Comparison of ENCODE assay signal across 18 cellular contexts in genomic region chr21:18153063-18153462, GRCh38.
DNase-seq lines count a peak whose midpoint lies in the region; ATAC-seq and TF ChIP-seq lines count a peak whose summit lies in the region.
"Had no signal": no experiment of that assay in that cellular context is flagged by ENCODE, and none has a peak within 500 bp of the region (broad histone marks: within the 10 kb centered on the region; RNA-seq: fewer than 3 reads in every experiment).

No MANE protein-coding gene starts in this region.

- TF ChIP-seq CTCF in BE2C (IDR thresholded peaks at IDR 0.05; ENCODE audit: low read depth, low read length) (no peak), KMS-11 (conservative IDR thresholded peaks at IDR 0.05; ENCODE audit: low read depth, low read length) (no peak), foreskin keratinocyte (conservative IDR thresholded peaks at IDR 0.05) (no peak), osteoblast (IDR thresholded peaks at IDR 0.05; ENCODE audit: extremely low read depth, low read depth, low read length) (no peak)

- H3K27ac Mint-ChIP-seq in immature natural killer cell = peak overlapping the region in 2 of 6 donors; percentile 24 to 36
- H3K27ac Mint-ChIP-seq: B cell; CD4-positive, alpha-beta T cell had no signal

- peaks cover 0 to 1% (median 0%) of the 10 kb centered on the region in 6 donors for H3K9me3 Mint-ChIP-seq in immature natural killer cell
- H3K9me3 Mint-ChIP-seq: CD4-positive, alpha-beta T cell had no signal

- in situ Hi-C loops in SK-MEL-5 (cut with HindIII; ENCODE audit: low pct_unique_long_range_greater_than_20kb, low sequenced_read_pairs) (no loop called here), HAP-1 (cut with MboI; ENCODE audit: low sequenced_read_pairs) (no loop called here)

- H4K20me1 ChIP-seq in KMS-11 (ENCODE audit: insufficient read depth) (no peaks in the 10 kb centered on the region), osteoblast (ENCODE audit: insufficient read depth, low read length) (no peaks in the 10 kb centered on the region)

- H3K4me1 ChIP-seq in BE2C (no peaks in the 10 kb centered on the region), KMS-11 (ENCODE audit: low read depth, poor library complexity, severe bottlenecking) (peaks cover 64% of the 10 kb centered on the region), HAP-1 (peaks cover 6% of the 10 kb centered on the region), foreskin keratinocyte (no peaks in the 10 kb centered on the region), osteoblast (ENCODE audit: insufficient read depth, low read length) (no peaks in the 10 kb centered on the region)

- peak overlapping the region; percentile 25; the same call in 1 of the 2 replicates for H3K9ac ChIP-seq in KMS-11

- peak overlapping the region; percentile 3 to 74 (median 50) for H3K4me3 Mint-ChIP-seq in immature natural killer cell
- H3K4me3 Mint-ChIP-seq: B cell; CD4-positive, alpha-beta T cell had no signal

- H3K27ac ChIP-seq in KMS-11 = peak overlapping the region; percentile 56
- H3K27ac ChIP-seq in foreskin keratinocyte = no peak overlapping the region
- H3K27ac ChIP-seq in osteoblast (ENCODE audit: low read depth, low read length) = no peak overlapping the region
- H3K27ac ChIP-seq: RWPE1 had no signal

- no peaks in the 10 kb centered on the region for H3K79me2 ChIP-seq in KMS-11 (ENCODE audit: insufficient read depth, low read depth)
- no peaks in the 10 kb centered on the region for H3K79me2 ChIP-seq in osteoblast (ENCODE audit: insufficient read depth, low read length)

- H3K9me3 ChIP-seq in BE2C (peaks cover 2% of the 10 kb centered on the region; the same call in 1 of the 2 replicates), HAP-1 (no peaks in the 10 kb centered on the region), osteoblast (ENCODE audit: low read depth, low read length) (peaks cover 2% of the 10 kb centered on the region)

- peaks cover 68 to 69% of the 10 kb centered on the region in 2 donors for H3K4me1 Mint-ChIP-seq in immature natural killer cell
- H3K4me1 Mint-ChIP-seq: B cell had no signal

- H3K27me3 Mint-ChIP-seq in immature natural killer cell (ENCODE audit: low read depth in 3 of 3) = peaks cover 5 to 9% (median 5%) of the 10 kb centered on the region in 3 donors
- H3K27me3 Mint-ChIP-seq: B cell; CD4-positive, alpha-beta T cell had no signal

- H2AFZ ChIP-seq in KMS-11 (ENCODE audit: low read depth) (peak overlapping the region; percentile 82), osteoblast (ENCODE audit: low read length) (no peak overlapping the region)

- peak overlapping the region; percentile 80 for H3K4me2 ChIP-seq in KMS-11
- no peak overlapping the region for H3K4me2 ChIP-seq in osteoblast (ENCODE audit: insufficient read depth, low read length)

- no peaks in the 10 kb centered on the region for H3K27me3 ChIP-seq in BE2C
- H3K27me3 ChIP-seq in KMS-11 (ENCODE audit: insufficient read depth, low read depth) = no peaks in the 10 kb centered on the region
- H3K27me3 ChIP-seq in HAP-1 (ENCODE audit: low read depth) = no peaks in the 10 kb centered on the region
- H3K27me3 ChIP-seq in foreskin keratinocyte = no peaks in the 10 kb centered on the region
- no peaks in the 10 kb centered on the region for H3K27me3 ChIP-seq in osteoblast (ENCODE audit: insufficient read depth, low read length)

- ATAC-seq in foreskin keratinocyte = no peak
- ATAC-seq: HCT116, K562 had no signal

- peak; percentile 5 for DNase-seq in BE2C
- peak; percentile 46 for DNase-seq in SK-MEL-5 (ENCODE audit: low read depth, low spot score)
- DNase-seq in immature natural killer cell = no peak
- no peak for DNase-seq in HAP-1 (ENCODE audit: low spot score in 2 of 2)
- DNase-seq in foreskin keratinocyte = no peak
- DNase-seq in osteoblast (ENCODE audit: insufficient read length, low spot score, missing footprints) = no peak
- DNase-seq: Calu3; CD4-positive, alpha-beta T cell; DMS79; NCI-H1092; NCI-H1694; NCI-H524 treated with DMSO at 0.1 percent for 48 hours; NK-92 treated with Interleukin-12 subunit alpha and Interleukin-12 subunit beta, amount 100 ng/mL, for 24 hours had no signal

- H3K36me3 ChIP-seq in BE2C (no peaks in the 10 kb centered on the region), KMS-11 (ENCODE audit: insufficient read depth) (no peaks in the 10 kb centered on the region), HAP-1 (replicated peaks) (no peaks in the 10 kb centered on the region), osteoblast (ENCODE audit: insufficient read depth, low read length) (no peaks in the 10 kb centered on the region)

- H3K36me3 Mint-ChIP-seq in immature natural killer cell = no peaks in the 10 kb centered on the region

- H3K4me3 ChIP-seq in BE2C (ENCODE audit: low read depth, low read length) (no peak overlapping the region), KMS-11 (IDR thresholded peaks at IDR 0.05; ENCODE audit: insufficient read depth, low read depth, low read length) (no peak overlapping the region), HAP-1 (no peak overlapping the region), osteoblast (ENCODE audit: insufficient read depth, low read length) (no peak overlapping the region)
- H3K4me3 ChIP-seq: K562 had no signal

Comparison
In these comparisons a context has a peak if more than half of its experiments do, and no peak if none do; other contexts are left out.
1. DNase-seq: peak in BE2C (single experiment) and SK-MEL-5 (single experiment); none in immature natural killer cell (0 of 3), HAP-1 (0 of 2), foreskin keratinocyte (0 of 2) and osteoblast (single experiment).